ENCODE assay signal across 27 cellular contexts in the genomic region with DNA sequence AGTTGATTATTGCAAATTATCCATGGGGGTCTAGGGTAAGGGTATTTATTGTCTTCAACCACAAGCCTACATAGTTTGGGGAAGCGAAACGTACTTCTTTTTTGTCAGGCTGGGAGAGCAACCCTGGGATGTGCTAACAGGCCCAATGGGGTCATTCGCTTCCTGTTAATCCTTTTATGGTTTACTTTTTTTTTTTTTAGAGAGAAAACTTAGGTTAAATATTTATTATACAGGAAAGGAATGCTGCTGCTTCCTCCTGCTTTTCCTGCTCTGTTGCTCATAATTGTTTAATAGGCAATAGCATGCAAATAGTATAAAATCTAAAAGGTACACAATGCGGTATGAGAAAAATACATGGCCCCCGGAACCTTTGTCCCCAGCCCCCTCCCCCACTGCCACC.
DNase-seq lines count a peak whose midpoint lies in the region; ATAC-seq, FAIRE-seq and TF ChIP-seq lines count a peak whose summit lies in the region.
"Had no signal": no experiment of that assay in that cellular context is flagged by ENCODE, and none has a peak within 500 bp of the region (broad histone marks: within the 10 kb centered on the region; RNA-seq: fewer than 3 reads in every experiment).

No MANE protein-coding gene starts in this region.

- H3K4me1 ChIP-seq in BLaER1 (peaks cover 65% of the 10 kb centered on the region), endothelial cell of umbilical vein (ENCODE audit: control insufficient read depth, extremely low read depth, insufficient read depth, low read length) (peaks cover 29% of the 10 kb centered on the region)
- H3K4me1 ChIP-seq: foreskin keratinocyte had no signal

- no peaks in the 10 kb centered on the region for H3K27me3 Mint-ChIP-seq in nephron progenitor cell (ENCODE audit: low read depth, poor library complexity)
- H3K27me3 Mint-ChIP-seq in stimulated activated memory B cell treated with anti-CD40 and anti-IgM and Interleukin-4, amounts not matched to agents 10 μg/mL and 1 μg/mL and 100 μg/mL, for 72 hours, result peaks cover 21% of the 10 kb centered on the region

- H3K4me2 ChIP-seq in BLaER1 (peak overlapping the region; percentile 71), endothelial cell of umbilical vein (ENCODE audit: insufficient read depth, low read length) (no peak overlapping the region)
- H3K4me2 ChIP-seq: PC-9 had no signal

- POLR2A ChIA-PET in endothelial cell of umbilical vein (lab: Charles Lee), result no interaction called here

- H3K4me3 ChIP-seq in BLaER1 (no peak overlapping the region), endothelial cell of umbilical vein (replicated peaks in 1 of 3; ENCODE audit: insufficient read depth in 1 of 3, low read depth in 1 of 3, low read length in 3 of 3) (no peak overlapping the region)
- H3K4me3 ChIP-seq: left lung, PC-9, skin epidermis had no signal

- intact Hi-C loops in endothelial cell of umbilical vein (cut with micrococcal nuclease), result loop anchor here (1.0 to 2.0 kb wide), 6 partner anchors 9 to 357 kb away; no protein-coding TSS in a partner anchor

- TF ChIP-seq CTCF in endothelial cell of umbilical vein (IDR thresholded peaks at IDR 0.05; ENCODE audit: extremely low read depth in 1 of 2, insufficient read depth in 1 of 2, low read depth in 1 of 2, low read length in 2 of 2), result no peak
- no peak for TF ChIP-seq CTCF in nephron progenitor cell (IDR thresholded peaks at IDR 0.05)

- ATAC-seq in GM21619 (IDR thresholded peaks at IDR 0.05; ENCODE audit: unreplicated experiment), result no peak
- ATAC-seq in stimulated activated memory B cell treated with anti-CD40 and anti-IgM and Interleukin-4, amounts not matched to agents 10 μg/mL and 1 μg/mL and 100 μg/mL, for 72 hours, result no peak
- ATAC-seq: foreskin keratinocyte, left lung had no signal

- H3K36me3 Mint-ChIP-seq in nephron progenitor cell (ENCODE audit: low read depth), result no peaks in the 10 kb centered on the region
- H3K36me3 Mint-ChIP-seq in stimulated activated memory B cell treated with anti-CD40 and anti-IgM and Interleukin-4, amounts not matched to agents 10 μg/mL and 1 μg/mL and 100 μg/mL, for 72 hours, result no peaks in the 10 kb centered on the region

- DNase-seq in NOMO-1 (lab: John Stamatoyannopoulos, UW; ENCODE audit: unreplicated experiment in 2 of 2) (peak; percentile 60 to 72), endothelial cell of umbilical vein (ENCODE audit: low read depth, low spot score) (peak; percentile 41), nephron progenitor cell (no peak), amygdala (lab: John Stamatoyannopoulos, UW) (no peak), HTR-8/SVneo (ENCODE audit: insufficient read length, low spot score) (no peak)
- DNase-seq: 8988T; activated B cell treated with CpG ODN at 0.5 μM for 24 hours; activated CD4-positive, alpha-beta T cell treated with anti-CD3 and anti-CD28 coated beads, Interleukin-2, amount 50 U/mL, for 4 hours; activated effector memory CD4-positive, alpha-beta T cell treated with Interleukin-2 at 50 U/mL for 16 hours; brain microvascular endothelial cell; CD8-positive, alpha-beta memory T cell; DMS53; effector CD8-positive, alpha-beta T cell; foreskin keratinocyte; GF-D8; left lung; NCI-H2081; NCI-H82; PC-9; Right ventricle myocardium superior; stimulated activated CD4-positive, alpha-beta T cell treated with anti-CD3 and anti-CD28 coated beads, Interleukin-1b, Interleukin-23, amount 100 ng/mL, for 48 hours; T-helper 9 cell had no signal

- H3K9ac ChIP-seq in BLaER1, result no peak overlapping the region
- peak overlapping the region; percentile 48 for H3K9ac ChIP-seq in endothelial cell of umbilical vein (replicated peaks; ENCODE audit: extremely low read depth, insufficient read depth, low read length)

- no peaks in the 10 kb centered on the region for H3K36me3 ChIP-seq in BLaER1
- H3K36me3 ChIP-seq in endothelial cell of umbilical vein (ENCODE audit: control insufficient read depth in 2 of 2, extremely low read depth in 1 of 2, insufficient read depth in 2 of 2, low read length in 2 of 2), result no peaks in the 10 kb centered on the region
- H3K36me3 ChIP-seq: brain microvascular endothelial cell, left lung had no signal

- CTCF ChIA-PET in endothelial cell of umbilical vein (lab: Charles Lee), result interaction anchor here (1.2 to 1.6 kb wide), 2 partner anchors 10 to 30 kb away, joined by 3 to 4 read pairs; no protein-coding TSS in a partner anchor

- H2AFZ ChIP-seq in endothelial cell of umbilical vein (ENCODE audit: low read depth, low read length), result peak overlapping the region; percentile 38
- H2AFZ ChIP-seq: PC-9 had no signal

- H3K27me3 ChIP-seq in BLaER1 (no peaks in the 10 kb centered on the region), endothelial cell of umbilical vein (ENCODE audit: control insufficient read depth in 2 of 2, insufficient read depth in 2 of 2, low read length in 2 of 2) (no peaks in the 10 kb centered on the region)
- H3K27me3 ChIP-seq: brain microvascular endothelial cell, foreskin keratinocyte, left lung had no signal

- H3K4me1 Mint-ChIP-seq in nephron progenitor cell, result peaks cover 36% of the 10 kb centered on the region
- no peaks in the 10 kb centered on the region for H3K4me1 Mint-ChIP-seq in stimulated activated memory B cell treated with anti-CD40 and anti-IgM and Interleukin-4, amounts not matched to agents 10 μg/mL and 1 μg/mL and 100 μg/mL, for 72 hours

- FAIRE-seq in endothelial cell of umbilical vein (lab: Jason Lieb, UNC) (peak; percentile 77), HTR-8/SVneo (lab: Jason Lieb, UNC) (no peak)
- FAIRE-seq: H1 had no signal

- H3K9me1 ChIP-seq in endothelial cell of umbilical vein (replicated peaks; ENCODE audit: control insufficient read depth, extremely low read depth, insufficient read depth, low read length), result no peaks in the 10 kb centered on the region

- dilution Hi-C loops in endothelial cell of umbilical vein (cut with MboI; ENCODE audit: extremely low pct_ligation_motif_present, low sequenced_read_pairs), result no loop called here

- no peaks in the 10 kb centered on the region for H4K20me1 ChIP-seq in BLaER1
- no peaks in the 10 kb centered on the region for H4K20me1 ChIP-seq in endothelial cell of umbilical vein (replicated peaks; ENCODE audit: control insufficient read depth, extremely low read depth, insufficient read depth, low read length)

- BruUV-seq in endothelial cell of umbilical vein (replicated peaks; lab: Mats Ljungman, UMichigan), result no TSS peak

- no peaks in the 10 kb centered on the region for H3K79me2 ChIP-seq in endothelial cell of umbilical vein (ENCODE audit: control insufficient read depth, insufficient read depth, low read length)

- no peaks in the 10 kb centered on the region for H3K9me3 Mint-ChIP-seq in nephron progenitor cell
- peaks cover 2% of the 10 kb centered on the region for H3K9me3 Mint-ChIP-seq in stimulated activated memory B cell treated with anti-CD40 and anti-IgM and Interleukin-4, amounts not matched to agents 10 μg/mL and 1 μg/mL and 100 μg/mL, for 72 hours
- H3K9me3 Mint-ChIP-seq: activated B cell treated with CpG ODN at 0.5 μM for 24 hours; CD8-positive, alpha-beta memory T cell had no signal

- no peak overlapping the region for H3K4me3 Mint-ChIP-seq in nephron progenitor cell
- no peak overlapping the region for H3K4me3 Mint-ChIP-seq in stimulated activated memory B cell treated with anti-CD40 and anti-IgM and Interleukin-4, amounts not matched to agents 10 μg/mL and 1 μg/mL and 100 μg/mL, for 72 hours
- H3K4me3 Mint-ChIP-seq: activated B cell treated with CpG ODN at 0.5 μM for 24 hours; CD8-positive, alpha-beta memory T cell had no signal

- no peak for TF ChIP-seq POLR2A in endothelial cell of umbilical vein (IDR thresholded peaks at IDR 0.05; ENCODE audit: low read depth, low read length)

- H3K27ac ChIP-seq in BLaER1, result no peak overlapping the region
- peak overlapping the region; percentile 75 for H3K27ac ChIP-seq in endothelial cell of umbilical vein (ENCODE audit: insufficient read depth, low read depth, low read length)
- H3K27ac ChIP-seq: brain microvascular endothelial cell, foreskin keratinocyte, left lung, PC-9 had no signal

- H3K9me3 ChIP-seq in BLaER1 (no peaks in the 10 kb centered on the region), endothelial cell of umbilical vein (replicated peaks; ENCODE audit: control insufficient read depth, insufficient read depth, low read length) (no peaks in the 10 kb centered on the region)
- H3K9me3 ChIP-seq: left lung had no signal

- H3K27ac Mint-ChIP-seq in nephron progenitor cell, result peak overlapping the region; percentile 83
- H3K27ac Mint-ChIP-seq in stimulated activated memory B cell treated with anti-CD40 and anti-IgM and Interleukin-4, amounts not matched to agents 10 μg/mL and 1 μg/mL and 100 μg/mL, for 72 hours, result no peak overlapping the region
- H3K27ac Mint-ChIP-seq: activated B cell treated with CpG ODN at 0.5 μM for 24 hours; CD8-positive, alpha-beta memory T cell had no signal

TF ChIP-seq in endothelial cell of umbilical vein, 7 proteins besides CTCF, POLR2A, EP300 and RAD21:
- TF ChIP-seq EZH2 (IDR thresholded peaks at IDR 0.05; ENCODE audit: borderline replicate concordance, low read depth, low read length, severe bottlenecking) (no peak), POLR2AphosphoS5 (IDR thresholded peaks at IDR 0.05; ENCODE audit: insufficient read depth, low read depth, low read length) (no peak), JUN (IDR thresholded peaks at IDR 0.05; ENCODE audit: borderline replicate concordance, insufficient read depth, insufficient read length, low read depth) (no peak), FOS (IDR thresholded peaks at IDR 0.05; ENCODE audit: borderline replicate concordance, insufficient read depth, low read length) (no peak), GATA2 (IDR thresholded peaks at IDR 0.05; ENCODE audit: insufficient read depth, insufficient read length, low read depth, low read length) (no peak), MYC (IDR thresholded peaks at IDR 0.05; ENCODE audit: low read depth, low read length) (no peak)
- TF ChIP-seq, protein P1, sequence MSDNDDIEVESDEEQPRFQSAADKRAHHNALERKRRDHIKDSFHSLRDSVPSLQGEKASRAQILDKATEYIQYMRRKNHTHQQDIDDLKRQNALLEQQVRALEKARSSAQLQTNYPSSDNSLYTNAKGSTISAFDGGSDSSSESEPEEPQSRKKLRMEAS (IDR thresholded peaks at IDR 0.05; ENCODE audit: insufficient read depth, insufficient read length), result no peak

Comparison
In these comparisons a context has a peak if more than half of its experiments do, and no peak if none do; other contexts are left out.
1. DNase-seq: peak in NOMO-1 (2 of 2) and endothelial cell of umbilical vein (single experiment); none in nephron progenitor cell (single experiment), amygdala (0 of 56) and HTR-8/SVneo (single experiment).